In the genomic region with DNA sequence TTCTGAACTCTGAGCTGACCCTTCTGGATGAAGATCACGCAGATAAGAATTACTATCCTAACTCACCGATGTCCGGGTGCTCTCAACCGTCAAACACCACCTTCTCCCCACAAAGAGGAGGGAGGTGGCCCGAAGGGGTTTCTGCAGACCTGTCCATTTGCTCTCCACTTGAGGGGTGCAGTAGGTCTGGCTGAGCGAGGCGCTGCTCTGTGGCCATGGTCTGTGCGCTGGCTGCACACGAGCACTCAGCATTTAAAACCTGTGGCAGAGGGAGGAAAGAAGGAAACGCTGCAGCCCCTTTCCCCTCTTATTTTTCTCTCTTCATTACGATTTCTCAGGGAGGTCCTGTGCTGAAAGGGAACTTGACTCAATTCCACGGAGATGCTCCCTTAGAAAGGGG, we compare ENCODE assay signal across 14 cellular contexts. TPM values are rescaled to one million over a fixed set of nuclear protein-coding genes. Genes with fewer than 3 reads are reported as not detected.
DNase-seq lines count a peak whose midpoint lies in the region; ATAC-seq and TF ChIP-seq lines count a peak whose summit lies in the region.
"Had no signal": no experiment of that assay in that cellular context is flagged by ENCODE, and none has a peak within 500 bp of the region (broad histone marks: within the 10 kb centered on the region; RNA-seq: fewer than 3 reads in every experiment).

No MANE protein-coding gene starts in this region.

- ATAC-seq in Right ventricle myocardium inferior, result no peak
- ATAC-seq: A549, HCT116 had no signal

- TF ChIP-seq CTCF in type B pancreatic cell (conservative IDR thresholded peaks at IDR 0.05), result no peak

- H3K36me3 Mint-ChIP-seq in IgD-negative memory B cell (no peaks in the 10 kb centered on the region), type B pancreatic cell (peaks cover 5% of the 10 kb centered on the region)
- no peaks in the 10 kb centered on the region for H3K36me3 Mint-ChIP-seq in activated T-helper 1 cell treated with anti-CD3 and anti-CD28 coated beads, Interleukin-12 subunit alpha, Interleukin-12 subunit beta, Interleukin-2, Interleukin-4 antibody, amounts not matched to agents 30 ng/mL and 10 ng/mL and 1 ng/mL, durations not matched to agents 14 hours and 24 hours and 36 hours (ENCODE audit: low read depth)
- H3K36me3 Mint-ChIP-seq: CD4-positive, alpha-beta memory T cell had no signal

- peaks cover 61% of the 10 kb centered on the region for H3K27me3 Mint-ChIP-seq in IgD-negative memory B cell
- H3K27me3 Mint-ChIP-seq in activated T-helper 1 cell treated with anti-CD3 and anti-CD28 coated beads, Interleukin-12 subunit alpha, Interleukin-12 subunit beta, Interleukin-2, Interleukin-4 antibody, amounts not matched to agents 30 ng/mL and 10 ng/mL and 1 ng/mL, durations not matched to agents 14 hours and 24 hours and 36 hours (ENCODE audit: insufficient read depth), result peaks cover 86% of the 10 kb centered on the region
- peaks cover 97% of the 10 kb centered on the region for H3K27me3 Mint-ChIP-seq in type B pancreatic cell

- H3K9me3 Mint-ChIP-seq in IgD-negative memory B cell (peaks cover 0 to 2% (median 0%) of the 10 kb centered on the region in 3 donors), type B pancreatic cell (no peaks in the 10 kb centered on the region)
- no peaks in the 10 kb centered on the region for H3K9me3 Mint-ChIP-seq in activated T-helper 1 cell treated with anti-CD3 and anti-CD28 coated beads, Interleukin-12 subunit alpha, Interleukin-12 subunit beta, Interleukin-2, Interleukin-4 antibody, amounts not matched to agents 30 ng/mL and 10 ng/mL and 1 ng/mL, durations not matched to agents 14 hours and 24 hours and 36 hours

- H3K4me3 Mint-ChIP-seq in IgD-negative memory B cell (peak overlapping the region in 2 of 4 donors; percentile 47 to 68), type B pancreatic cell (peak overlapping the region; percentile 11)
- no peak overlapping the region for H3K4me3 Mint-ChIP-seq in activated T-helper 1 cell treated with anti-CD3 and anti-CD28 coated beads, Interleukin-12 subunit alpha, Interleukin-12 subunit beta, Interleukin-2, Interleukin-4 antibody, amounts not matched to agents 30 ng/mL and 10 ng/mL and 1 ng/mL, durations not matched to agents 14 hours and 24 hours and 36 hours

- H3K27ac Mint-ChIP-seq in IgD-negative memory B cell (peak overlapping the region; percentile 46 to 81 (median 62)), type B pancreatic cell (peak overlapping the region; percentile 61)
- peak overlapping the region; percentile 20 for H3K27ac Mint-ChIP-seq in activated T-helper 1 cell treated with anti-CD3 and anti-CD28 coated beads, Interleukin-12 subunit alpha, Interleukin-12 subunit beta, Interleukin-2, Interleukin-4 antibody, amounts not matched to agents 30 ng/mL and 10 ng/mL and 1 ng/mL, durations not matched to agents 14 hours and 24 hours and 36 hours

- intact Hi-C loops in activated T-helper 1 cell treated with anti-CD3 and anti-CD28 coated beads, Interleukin-12 subunit alpha, Interleukin-12 subunit beta, Interleukin-2, Interleukin-4 antibody, amounts not matched to agents 30 ng/mL and 10 ng/mL and 1 ng/mL, durations not matched to agents 14 hours and 24 hours and 36 hours (cut with micrococcal nuclease), result loop anchor here (2.0 to 10.0 kb wide), 2 partner anchors 16 to 48 kb away; partner anchors contain the start of gene HOXC10
- intact Hi-C loops in Right ventricle myocardium inferior (cut with DNase I), result no loop called here

- DNase-seq in activated T-helper 1 cell treated with anti-CD3 and anti-CD28 coated beads, Interleukin-12 subunit alpha, Interleukin-12 subunit beta, Interleukin-2, Interleukin-4 antibody, amounts not matched to agents 30 ng/mL and 10 ng/mL and 1 ng/mL, durations not matched to agents 14 hours and 24 hours and 36 hours (ENCODE audit: low spot score), result no peak
- DNase-seq in islet precursor cell (peak; percentile 57), type B pancreatic cell (ENCODE audit: extremely low spot score, unreplicated experiment) (peak; percentile 52), amniotic stem cell (lab: John Stamatoyannopoulos, UW) (no peak), Right ventricle myocardium inferior (ENCODE audit: missing footprints) (no peak)
- no peak for DNase-seq in stimulated activated naive CD4-positive, alpha-beta T cell (lab: John Stamatoyannopoulos, UW)
- DNase-seq: BE2C; CD4-positive, alpha-beta memory T cell; DMS79 treated with DMSO at 0.1 percent for 48 hours; EL had no signal

- H3K4me1 Mint-ChIP-seq in IgD-negative memory B cell (peaks cover 12 to 26% (median 13%) of the 10 kb centered on the region in 3 donors), type B pancreatic cell (ENCODE audit: unreplicated experiment) (peaks cover 8% of the 10 kb centered on the region)
- H3K4me1 Mint-ChIP-seq in activated T-helper 1 cell treated with anti-CD3 and anti-CD28 coated beads, Interleukin-12 subunit alpha, Interleukin-12 subunit beta, Interleukin-2, Interleukin-4 antibody, amounts not matched to agents 30 ng/mL and 10 ng/mL and 1 ng/mL, durations not matched to agents 14 hours and 24 hours and 36 hours (ENCODE audit: low read depth), result no peaks in the 10 kb centered on the region

RNA-seq across cellular contexts. Expression of gene HOXC13, which starts 1.5 kb away (rescaled TPM):
- not detected for polyA plus RNA-seq in IgD-negative memory B cell
- total RNA-seq in activated T-helper 1 cell treated with anti-CD3 and anti-CD28 coated beads, Interleukin-12 subunit alpha, Interleukin-12 subunit beta, Interleukin-2, Interleukin-4 antibody, amounts not matched to agents 30 ng/mL and 10 ng/mL and 1 ng/mL, durations not matched to agents 14 hours and 24 hours and 36 hours, result not detected in 2 replicates
- total RNA-seq in type B pancreatic cell (ENCODE audit: low replicate concordance), result 0.48 TPM in 1 of 2 replicates, not detected in the other
- total RNA-seq in Right ventricle myocardium inferior, result not detected
- total RNA-seq: CD4-positive, alpha-beta memory T cell had no signal
- polyA plus RNA-seq: AG04450; CD4-positive, alpha-beta memory T cell had no signal

RNA-seq across cellular contexts. Expression of gene HOXC12, which starts 17.6 kb away (rescaled TPM):
- polyA plus RNA-seq in IgD-negative memory B cell, result not detected
- not detected in 2 replicates for total RNA-seq in activated T-helper 1 cell treated with anti-CD3 and anti-CD28 coated beads, Interleukin-12 subunit alpha, Interleukin-12 subunit beta, Interleukin-2, Interleukin-4 antibody, amounts not matched to agents 30 ng/mL and 10 ng/mL and 1 ng/mL, durations not matched to agents 14 hours and 24 hours and 36 hours
- not detected in 2 replicates for total RNA-seq in type B pancreatic cell (ENCODE audit: low replicate concordance)
- not detected for total RNA-seq in Right ventricle myocardium inferior
- total RNA-seq: CD4-positive, alpha-beta memory T cell had no signal
- polyA plus RNA-seq: A549; AG04450; CD4-positive, alpha-beta memory T cell had no signal

RNA-seq across cellular contexts. Expression of gene HOXC11, which starts 35.8 kb away (rescaled TPM):
- polyA plus RNA-seq in IgD-negative memory B cell, result not detected
- not detected in 2 replicates for total RNA-seq in activated T-helper 1 cell treated with anti-CD3 and anti-CD28 coated beads, Interleukin-12 subunit alpha, Interleukin-12 subunit beta, Interleukin-2, Interleukin-4 antibody, amounts not matched to agents 30 ng/mL and 10 ng/mL and 1 ng/mL, durations not matched to agents 14 hours and 24 hours and 36 hours
- total RNA-seq in type B pancreatic cell (ENCODE audit: low replicate concordance) (0.12 TPM in 1 of 2 replicates, not detected in the other), Right ventricle myocardium inferior (not detected)
- total RNA-seq: CD4-positive, alpha-beta memory T cell had no signal
- polyA plus RNA-seq: AG04450; CD4-positive, alpha-beta memory T cell had no signal

RNA-seq across cellular contexts. Expression of gene HOTAIR, which starts 37.7 kb away (rescaled TPM):
- not detected for polyA plus RNA-seq in IgD-negative memory B cell
- total RNA-seq in activated T-helper 1 cell treated with anti-CD3 and anti-CD28 coated beads, Interleukin-12 subunit alpha, Interleukin-12 subunit beta, Interleukin-2, Interleukin-4 antibody, amounts not matched to agents 30 ng/mL and 10 ng/mL and 1 ng/mL, durations not matched to agents 14 hours and 24 hours and 36 hours, result not detected in 2 replicates
- not detected in 2 replicates for total RNA-seq in type B pancreatic cell (ENCODE audit: low replicate concordance)
- not detected for total RNA-seq in Right ventricle myocardium inferior
- total RNA-seq: CD4-positive, alpha-beta memory T cell had no signal
- polyA plus RNA-seq: AG04450; CD4-positive, alpha-beta memory T cell had no signal

RNA-seq across cellular contexts. Expression of gene HOXC10, which starts 47.8 kb away (rescaled TPM):
- not detected for polyA plus RNA-seq in IgD-negative memory B cell
- not detected in 2 replicates for total RNA-seq in activated T-helper 1 cell treated with anti-CD3 and anti-CD28 coated beads, Interleukin-12 subunit alpha, Interleukin-12 subunit beta, Interleukin-2, Interleukin-4 antibody, amounts not matched to agents 30 ng/mL and 10 ng/mL and 1 ng/mL, durations not matched to agents 14 hours and 24 hours and 36 hours
- not detected in 2 replicates for total RNA-seq in type B pancreatic cell (ENCODE audit: low replicate concordance)
- not detected for total RNA-seq in Right ventricle myocardium inferior
- total RNA-seq: CD4-positive, alpha-beta memory T cell had no signal
- polyA plus RNA-seq: AG04450; CD4-positive, alpha-beta memory T cell had no signal

Comparison
In these comparisons a context has a peak if more than half of its experiments do, and no peak if none do; other contexts are left out.
1. DNase-seq: peak in islet precursor cell (single experiment) and type B pancreatic cell (single experiment); none in activated T-helper 1 cell treated with anti-CD3 and anti-CD28 coated beads, Interleukin-12 subunit alpha, Interleukin-12 subunit beta, Interleukin-2, Interleukin-4 antibody, amounts not matched to agents 30 ng/mL and 10 ng/mL and 1 ng/mL, durations not matched to agents 14 hours and 24 hours and 36 hours (single experiment), amniotic stem cell (single experiment), Right ventricle myocardium inferior (single experiment) and stimulated activated naive CD4-positive, alpha-beta T cell (0 of 6).
2. Peak in every context shown above with its lines, with median percentiles within 50 percentile points of each other: H3K27ac Mint-ChIP-seq.